In genomic region chr6:37589198-37589597, GRCh38 we compare ENCODE assay signal across 1 cellular context.
TF ChIP-seq lines count a peak whose summit lies in the region.

No MANE protein-coding gene starts in this region.

TF ChIP-seq in neural cell, 6 proteins besides CTCF, POLR2A, EP300 and RAD21:
- TF ChIP-seq, protein P1, sequence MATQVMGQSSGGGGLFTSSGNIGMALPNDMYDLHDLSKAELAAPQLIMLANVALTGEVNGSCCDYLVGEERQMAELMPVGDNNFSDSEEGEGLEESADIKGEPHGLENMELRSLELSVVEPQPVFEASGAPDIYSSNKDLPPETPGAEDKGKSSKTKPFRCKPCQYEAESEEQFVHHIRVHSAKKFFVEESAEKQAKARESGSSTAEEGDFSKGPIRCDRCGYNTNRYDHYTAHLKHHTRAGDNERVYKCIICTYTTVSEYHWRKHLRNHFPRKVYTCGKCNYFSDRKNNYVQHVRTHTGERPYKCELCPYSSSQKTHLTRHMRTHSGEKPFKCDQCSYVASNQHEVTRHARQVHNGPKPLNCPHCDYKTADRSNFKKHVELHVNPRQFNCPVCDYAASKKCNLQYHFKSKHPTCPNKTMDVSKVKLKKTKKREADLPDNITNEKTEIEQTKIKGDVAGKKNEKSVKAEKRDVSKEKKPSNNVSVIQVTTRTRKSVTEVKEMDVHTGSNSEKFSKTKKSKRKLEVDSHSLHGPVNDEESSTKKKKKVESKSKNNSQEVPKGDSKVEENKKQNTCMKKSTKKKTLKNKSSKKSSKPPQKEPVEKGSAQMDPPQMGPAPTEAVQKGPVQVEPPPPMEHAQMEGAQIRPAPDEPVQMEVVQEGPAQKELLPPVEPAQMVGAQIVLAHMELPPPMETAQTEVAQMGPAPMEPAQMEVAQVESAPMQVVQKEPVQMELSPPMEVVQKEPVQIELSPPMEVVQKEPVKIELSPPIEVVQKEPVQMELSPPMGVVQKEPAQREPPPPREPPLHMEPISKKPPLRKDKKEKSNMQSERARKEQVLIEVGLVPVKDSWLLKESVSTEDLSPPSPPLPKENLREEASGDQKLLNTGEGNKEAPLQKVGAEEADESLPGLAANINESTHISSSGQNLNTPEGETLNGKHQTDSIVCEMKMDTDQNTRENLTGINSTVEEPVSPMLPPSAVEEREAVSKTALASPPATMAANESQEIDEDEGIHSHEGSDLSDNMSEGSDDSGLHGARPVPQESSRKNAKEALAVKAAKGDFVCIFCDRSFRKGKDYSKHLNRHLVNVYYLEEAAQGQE (IDR thresholded peaks at IDR 0.05; ENCODE audit: borderline replicate concordance) = no peak
- no peak for TF ChIP-seq MXI1 (conservative IDR thresholded peaks at IDR 0.05; ENCODE audit: poor library complexity, severe bottlenecking)
- no peak for TF ChIP-seq EZH2 (IDR thresholded peaks at IDR 0.05; ENCODE audit: borderline replicate concordance, insufficient read depth, low read length, poor library complexity, severe bottlenecking)
- no peak for TF ChIP-seq TAF1 (IDR thresholded peaks at IDR 0.05; ENCODE audit: low read depth)
- TF ChIP-seq SMC3 (conservative IDR thresholded peaks at IDR 0.05; ENCODE audit: poor library complexity) = no peak
- no peak for TF ChIP-seq POLR2AphosphoS5 (IDR thresholded peaks at IDR 0.05)
